ENCODE assay signal across 17 cellular contexts in the genomic region with DNA sequence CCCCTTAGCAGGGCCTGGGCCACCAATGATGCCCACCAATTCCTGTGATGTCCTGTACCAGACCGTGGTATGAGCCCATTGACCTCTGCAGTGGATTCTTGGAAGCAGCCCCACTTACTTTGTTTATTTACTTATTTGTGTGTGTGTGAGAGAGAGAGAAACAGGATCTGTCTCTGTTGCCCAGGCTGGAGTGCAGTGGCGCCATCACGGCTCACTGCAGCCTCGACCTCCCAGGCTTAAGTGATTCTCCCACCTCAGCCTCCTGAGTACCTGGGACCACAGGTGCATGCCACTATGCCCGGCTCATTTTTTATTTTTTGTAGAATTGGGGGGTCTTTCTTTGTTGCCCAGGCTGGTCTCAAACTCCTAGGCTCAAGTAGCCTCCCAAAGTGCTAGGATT. TPM values are rescaled to one million over a fixed set of nuclear protein-coding genes. Genes with fewer than 3 reads are reported as not detected.
DNase-seq lines count a peak whose midpoint lies in the region; ATAC-seq and TF ChIP-seq lines count a peak whose summit lies in the region.
"Had no signal": no experiment of that assay in that cellular context is flagged by ENCODE, and none has a peak within 500 bp of the region (broad histone marks: within the 10 kb centered on the region; RNA-seq: fewer than 3 reads in every experiment).

No MANE protein-coding gene starts in this region.

- H2AFZ ChIP-seq in trophoblast cell (ENCODE audit: insufficient read depth, low read length, poor library complexity): no peak overlapping the region

- TF ChIP-seq POLR2A in gastroesophageal sphincter (IDR thresholded peaks at IDR 0.05) (no peak), GM18505 (IDR thresholded peaks at IDR 0.05; ENCODE audit: borderline replicate concordance, extremely low read depth, insufficient read depth, insufficient read length) (no peak)

- peaks cover 0 to 7% of the 10 kb centered on the region in 2 donors for H3K36me3 ChIP-seq in gastroesophageal sphincter
- H3K36me3 ChIP-seq in trophoblast cell (ENCODE audit: control insufficient read depth in 1 of 2, insufficient read depth in 2 of 2, low read length in 2 of 2): peaks cover 14 to 18% of the 10 kb centered on the region in 2 experiments
- H3K36me3 ChIP-seq: cardiac muscle cell had no signal

- no peak overlapping the region for H2AK5ac ChIP-seq in trophoblast cell (ENCODE audit: low read length)

- no peak overlapping the region for H2BK12ac ChIP-seq in trophoblast cell (ENCODE audit: low read length)

- ATAC-seq in gastroesophageal sphincter (no peak), HG02610 (IDR thresholded peaks at IDR 0.05; ENCODE audit: unreplicated experiment) (no peak), GM18505 (IDR thresholded peaks at IDR 0.05; ENCODE audit: unreplicated experiment) (no peak)

- H4K91ac ChIP-seq in trophoblast cell (ENCODE audit: low read depth, low read length): no peak overlapping the region

- no peak overlapping the region for H2BK5ac ChIP-seq in trophoblast cell (ENCODE audit: low read depth, low read length, poor library complexity)

- H3K27ac ChIP-seq in AG04450 (ENCODE audit: low read depth, low read length) (peak overlapping the region; percentile 99), angular gyrus (ENCODE audit: low read depth, low read length) (peak overlapping the region; percentile 4), gastroesophageal sphincter (peak overlapping the region in 3 of 4 donors; percentile 68 to 85 (median 79)), trophoblast cell (ENCODE audit: low read depth, low read length) (peak overlapping the region; percentile 42), caudate nucleus (ENCODE audit: low read depth, low read length) (no peak overlapping the region)
- H3K27ac ChIP-seq: cardiac muscle cell had no signal

- WGBS in gastroesophageal sphincter (ENCODE audit: low coverage in 1 of 2), 2 donors: 98 to 100% methylated on average over 1 to 5 of the region's 5 CpGs
- WGBS in trophoblast cell (ENCODE audit: extremely low coverage, insufficient coverage, insufficient read length): no CpG with 5 or more reads among the region's 5 CpGs

- H3K23ac ChIP-seq in trophoblast cell (ENCODE audit: low read length): no peak overlapping the region

- no peak for TF ChIP-seq CTCF in AG04450 (IDR thresholded peaks at IDR 0.05; ENCODE audit: low read depth, low read length)
- TF ChIP-seq CTCF in gastroesophageal sphincter (IDR thresholded peaks at IDR 0.05): no peak

- no peaks in the 10 kb centered on the region for H3K27me3 ChIP-seq in AG04450 (ENCODE audit: control insufficient read depth, insufficient read depth, low read length)
- no peaks in the 10 kb centered on the region for H3K27me3 ChIP-seq in gastroesophageal sphincter
- no peaks in the 10 kb centered on the region for H3K27me3 ChIP-seq in trophoblast cell (ENCODE audit: insufficient read depth, low read length)
- H3K27me3 ChIP-seq: cardiac muscle cell had no signal

- H3K9ac ChIP-seq in trophoblast cell (ENCODE audit: low read length): no peak overlapping the region

- H4K12ac ChIP-seq in trophoblast cell (ENCODE audit: low read depth, low read length): no peak overlapping the region

- H3K4me3 ChIP-seq in AG04450 (ENCODE audit: low read depth, low read length): no peak overlapping the region
- no peak overlapping the region for H3K4me3 ChIP-seq in gastroesophageal sphincter
- H3K4me3 ChIP-seq in trophoblast cell (ENCODE audit: low read depth, low read length): no peak overlapping the region
- H3K4me3 ChIP-seq: cardiac muscle cell had no signal

- H3K14ac ChIP-seq in trophoblast cell (ENCODE audit: low read length): no peak overlapping the region

- DNase-seq in AG04450 (ENCODE audit: low read depth, low spot score): no peak
- DNase-seq in trophoblast cell: no peak
- no peak for DNase-seq in caudate nucleus (lab: John Stamatoyannopoulos, UW)
- DNase-seq in kidney glomerular epithelial cell (lab: John Stamatoyannopoulos, UW): no peak
- DNase-seq: ACHN; activated T-cell treated with anti-CD3 and anti-CD28 coated beads, Interleukin-2, amount 50 U/mL, for 48 hours; COR-L47; left cardiac atrium; NCI-H1694; NCI-H2227 treated with DMSO at 0.1 percent for 48 hours; posterior cingulate gyrus; SW 1271 had no signal

- peak overlapping the region; percentile 42 for H3K4ac ChIP-seq in trophoblast cell (ENCODE audit: low read depth, low read length)

- H3K18ac ChIP-seq in trophoblast cell (ENCODE audit: low read length): no peak overlapping the region

- no peaks in the 10 kb centered on the region for H3K9me3 ChIP-seq in AG04450 (ENCODE audit: control insufficient read depth, insufficient read depth, low read length)
- no peaks in the 10 kb centered on the region for H3K9me3 ChIP-seq in gastroesophageal sphincter
- H3K9me3 ChIP-seq in trophoblast cell (ENCODE audit: insufficient read depth, low read depth, low read length): no peaks in the 10 kb centered on the region

- TF ChIP-seq EP300 in gastroesophageal sphincter (IDR thresholded peaks at IDR 0.05): no peak

- POLR2A ChIA-PET in AG04450 (lab: Yijun Ruan, JAX): interaction anchor here (0.7 to 1.3 kb wide), 2 partner anchors 20 to 113 kb away, joined by 3 to 14 read pairs; no protein-coding TSS in a partner anchor

- H4K8ac ChIP-seq in trophoblast cell (ENCODE audit: low read depth, low read length): no peak overlapping the region

- H3K4me1 ChIP-seq in gastroesophageal sphincter (peaks cover 0 to 80% (median 15%) of the 10 kb centered on the region in 3 donors), trophoblast cell (ENCODE audit: control insufficient read depth in 1 of 2, insufficient read depth in 2 of 2, low read length in 2 of 2) (peaks cover 18 to 33% of the 10 kb centered on the region in 2 experiments)

- CTCF ChIA-PET in AG04450 (lab: Charles Lee): no interaction called here

- peaks cover 16% of the 10 kb centered on the region for H3K79me2 ChIP-seq in trophoblast cell (ENCODE audit: control insufficient read depth, insufficient read depth, low read length, poor library complexity)

- no peak overlapping the region for H2BK120ac ChIP-seq in trophoblast cell (ENCODE audit: insufficient read depth, low read length, poor library complexity)

- H3K79me1 ChIP-seq in trophoblast cell (ENCODE audit: low read length): no peaks in the 10 kb centered on the region

- no peak overlapping the region for H3K4me2 ChIP-seq in trophoblast cell (ENCODE audit: low read length)

RNA-seq across cellular contexts. Expression of a gene that starts 13.0 kb away (rescaled TPM):
- polyA plus RNA-seq in AG04450 (2011; rRNA removed): 34.5 and 42.5 TPM in 2 replicates
- 81.8 and 112 TPM in 2 replicates for polyA minus RNA-seq in AG04450 (2011; rRNA and poly(A)+ RNA removed)
- total RNA-seq in gastroesophageal sphincter: 10 to 100 TPM; 38.1 to 77.7 (median 66.2) TPM
- polyA plus RNA-seq in trophoblast cell (2013): 64.1 and 65.1 TPM in 2 replicates

RNA-seq across cellular contexts. Expression of a gene that starts 13.3 kb away (rescaled TPM):
- 4.6 and 4.9 TPM in 2 replicates for polyA plus RNA-seq in AG04450 (2011; rRNA removed)
- polyA minus RNA-seq in AG04450 (2011; rRNA and poly(A)+ RNA removed): 2.3 and 3.7 TPM in 2 replicates
- 1 to 10 TPM; 3.2 to 6.4 (median 5.5) TPM for total RNA-seq in gastroesophageal sphincter
- polyA plus RNA-seq in trophoblast cell (2013): 31.7 and 32.6 TPM in 2 replicates
